1 cellular context compared by ENCODE assay signal in the genomic region with DNA sequence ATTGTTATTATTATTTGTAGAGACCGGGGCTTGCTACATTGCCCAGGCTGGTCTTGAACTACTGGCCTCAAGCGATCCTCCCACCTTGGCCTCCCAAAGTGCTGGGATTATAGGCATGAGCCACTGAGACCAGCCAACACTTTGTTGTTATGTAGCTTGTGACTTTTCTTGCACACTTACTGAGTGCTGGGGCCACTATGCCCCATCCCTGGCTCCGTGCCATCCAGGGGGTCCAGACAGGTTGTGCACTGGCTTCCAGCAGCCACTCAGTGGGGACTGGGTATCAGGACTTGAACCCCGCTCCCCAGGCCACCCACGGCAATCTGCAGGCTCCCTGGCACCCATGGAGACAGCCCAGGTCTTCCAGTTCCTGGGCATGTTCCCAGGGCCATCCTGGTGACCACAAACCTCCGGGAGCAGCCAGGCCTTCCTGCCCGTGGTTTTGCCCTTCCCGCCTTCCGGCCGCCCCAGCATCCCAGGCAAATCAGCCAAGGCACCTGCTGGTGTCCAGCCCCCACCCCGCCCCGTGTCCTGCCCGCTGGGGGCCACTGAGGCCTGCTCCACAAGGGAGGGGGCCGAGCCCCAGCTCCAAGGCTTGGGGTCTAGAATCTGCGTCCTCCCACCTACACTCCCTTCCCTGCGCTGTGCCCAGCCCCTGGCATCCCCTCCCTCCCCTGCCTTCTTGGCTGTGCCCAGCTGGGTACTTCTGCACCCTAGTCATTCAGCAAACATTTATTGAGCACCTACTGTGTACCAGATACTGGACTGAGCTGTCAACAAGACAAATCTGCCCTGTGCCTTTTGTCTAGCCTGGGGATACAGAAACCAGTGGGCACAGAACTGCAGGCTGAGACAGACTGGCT.
TF ChIP-seq lines count a peak whose summit lies in the region.

No MANE protein-coding gene starts in this region.

TF ChIP-seq in HepG2, 621 proteins besides CTCF, POLR2A, EP300 and RAD21 (continued from another document and continues in another):
- TF ChIP-seq ZNF10 (CRISPR knock-in tag; IDR thresholded peaks at IDR 0.05; ENCODE audit: borderline replicate concordance, low read depth) = no peak
- TF ChIP-seq MXD1 (CRISPR knock-in tag; IDR thresholded peaks at IDR 0.05) = peak; percentile 46; the same call in 1 of the 2 replicates
- TF ChIP-seq ZNF556 (CRISPR knock-in tag; IDR thresholded peaks at IDR 0.05; ENCODE audit: borderline replicate concordance) = no peak
- no peak for TF ChIP-seq SMC3 (IDR thresholded peaks at IDR 0.05; ENCODE audit: low read length)
- no peak for TF ChIP-seq ZNF761 (CRISPR knock-in tag; conservative IDR thresholded peaks at IDR 0.05)
- no peak for TF ChIP-seq NFE2L1 (CRISPR knock-in tag; IDR thresholded peaks at IDR 0.05; ENCODE audit: borderline replicate concordance)
- TF ChIP-seq DNMT3B (CRISPR knock-in tag; conservative IDR thresholded peaks at IDR 0.05) = no peak
- TF ChIP-seq, protein P1, sequence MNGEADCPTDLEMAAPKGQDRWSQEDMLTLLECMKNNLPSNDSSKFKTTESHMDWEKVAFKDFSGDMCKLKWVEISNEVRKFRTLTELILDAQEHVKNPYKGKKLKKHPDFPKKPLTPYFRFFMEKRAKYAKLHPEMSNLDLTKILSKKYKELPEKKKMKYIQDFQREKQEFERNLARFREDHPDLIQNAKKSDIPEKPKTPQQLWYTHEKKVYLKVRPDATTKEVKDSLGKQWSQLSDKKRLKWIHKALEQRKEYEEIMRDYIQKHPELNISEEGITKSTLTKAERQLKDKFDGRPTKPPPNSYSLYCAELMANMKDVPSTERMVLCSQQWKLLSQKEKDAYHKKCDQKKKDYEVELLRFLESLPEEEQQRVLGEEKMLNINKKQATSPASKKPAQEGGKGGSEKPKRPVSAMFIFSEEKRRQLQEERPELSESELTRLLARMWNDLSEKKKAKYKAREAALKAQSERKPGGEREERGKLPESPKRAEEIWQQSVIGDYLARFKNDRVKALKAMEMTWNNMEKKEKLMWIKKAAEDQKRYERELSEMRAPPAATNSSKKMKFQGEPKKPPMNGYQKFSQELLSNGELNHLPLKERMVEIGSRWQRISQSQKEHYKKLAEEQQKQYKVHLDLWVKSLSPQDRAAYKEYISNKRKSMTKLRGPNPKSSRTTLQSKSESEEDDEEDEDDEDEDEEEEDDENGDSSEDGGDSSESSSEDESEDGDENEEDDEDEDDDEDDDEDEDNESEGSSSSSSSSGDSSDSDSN (CRISPR knock-in tag; IDR thresholded peaks at IDR 0.05) = peak; percentile 61
- no peak for TF ChIP-seq SP140L (CRISPR knock-in tag; IDR thresholded peaks at IDR 0.05; ENCODE audit: borderline replicate concordance)
- no peak for TF ChIP-seq ZGPAT (CRISPR knock-in tag; IDR thresholded peaks at IDR 0.05)
- TF ChIP-seq, protein P2, sequence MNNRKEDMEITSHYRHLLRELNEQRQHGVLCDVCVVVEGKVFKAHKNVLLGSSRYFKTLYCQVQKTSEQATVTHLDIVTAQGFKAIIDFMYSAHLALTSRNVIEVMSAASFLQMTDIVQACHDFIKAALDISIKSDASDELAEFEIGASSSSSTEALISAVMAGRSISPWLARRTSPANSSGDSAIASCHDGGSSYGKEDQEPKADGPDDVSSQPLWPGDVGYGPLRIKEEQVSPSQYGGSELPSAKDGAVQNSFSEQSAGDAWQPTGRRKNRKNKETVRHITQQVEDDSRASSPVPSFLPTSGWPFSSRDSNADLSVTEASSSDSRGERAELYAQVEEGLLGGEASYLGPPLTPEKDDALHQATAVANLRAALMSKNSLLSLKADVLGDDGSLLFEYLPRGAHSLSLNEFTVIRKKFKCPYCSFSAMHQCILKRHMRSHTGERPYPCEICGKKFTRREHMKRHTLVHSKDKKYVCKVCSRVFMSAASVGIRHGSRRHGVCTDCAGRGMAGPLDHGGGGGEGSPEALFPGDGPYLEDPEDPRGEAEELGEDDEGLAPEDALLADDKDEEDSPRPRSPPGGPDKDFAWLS (CRISPR knock-in tag; IDR thresholded peaks at IDR 0.05; ENCODE audit: borderline replicate concordance) = no peak
- TF ChIP-seq ETV5 (CRISPR knock-in tag; IDR thresholded peaks at IDR 0.05; ENCODE audit: borderline replicate concordance) = peak; percentile 88
- no peak for TF ChIP-seq FOXP1 (IDR thresholded peaks at IDR 0.05)
- TF ChIP-seq FOXP1 (CRISPR knock-in tag; IDR thresholded peaks at IDR 0.05) = no peak
- peak; percentile 97 for TF ChIP-seq ZNF770 (CRISPR knock-in tag; IDR thresholded peaks at IDR 0.05)
- no peak for TF ChIP-seq BCL3 (CRISPR knock-in tag; IDR thresholded peaks at IDR 0.05)
- no peak for TF ChIP-seq SRSF4 (IDR thresholded peaks at IDR 0.05; ENCODE audit: low read depth, low read length, poor library complexity, severe bottlenecking)
- no peak; the same call in 1 of the 2 replicates for TF ChIP-seq KDM5B (CRISPR knock-in tag; IDR thresholded peaks at IDR 0.05; ENCODE audit: borderline replicate concordance)
- TF ChIP-seq TP53 (CRISPR knock-in tag; conservative IDR thresholded peaks at IDR 0.05) = no peak
- TF ChIP-seq ZNF746 (CRISPR knock-in tag; IDR thresholded peaks at IDR 0.05) = no peak
- peak; percentile 56; the same call in 1 of the 2 replicates for TF ChIP-seq NFIC (IDR thresholded peaks at IDR 0.05; ENCODE audit: low read length)
- TF ChIP-seq, protein P3, sequence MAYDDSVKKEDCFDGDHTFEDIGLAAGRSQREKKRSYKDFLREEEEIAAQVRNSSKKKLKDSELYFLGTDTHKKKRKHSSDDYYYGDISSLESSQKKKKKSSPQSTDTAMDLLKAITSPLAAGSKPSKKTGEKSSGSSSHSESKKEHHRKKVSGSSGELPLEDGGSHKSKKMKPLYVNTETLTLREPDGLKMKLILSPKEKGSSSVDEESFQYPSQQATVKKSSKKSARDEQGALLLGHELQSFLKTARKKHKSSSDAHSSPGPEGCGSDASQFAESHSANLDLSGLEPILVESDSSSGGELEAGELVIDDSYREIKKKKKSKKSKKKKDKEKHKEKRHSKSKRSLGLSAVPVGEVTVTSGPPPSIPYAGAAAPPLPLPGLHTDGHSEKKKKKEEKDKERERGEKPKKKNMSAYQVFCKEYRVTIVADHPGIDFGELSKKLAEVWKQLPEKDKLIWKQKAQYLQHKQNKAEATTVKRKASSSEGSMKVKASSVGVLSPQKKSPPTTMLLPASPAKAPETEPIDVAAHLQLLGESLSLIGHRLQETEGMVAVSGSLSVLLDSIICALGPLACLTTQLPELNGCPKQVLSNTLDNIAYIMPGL (CRISPR knock-in tag; IDR thresholded peaks at IDR 0.05; ENCODE audit: borderline replicate concordance in 1 of 2, low read depth in 1 of 2) = no peak
- no peak for TF ChIP-seq ZNF362 (CRISPR knock-in tag; IDR thresholded peaks at IDR 0.05; ENCODE audit: borderline replicate concordance)
- TF ChIP-seq ASH2L (IDR thresholded peaks at IDR 0.05; ENCODE audit: insufficient read length, low read depth, low read length) = peak; percentile 47
- peak; percentile 64; the same call in 1 of the 2 replicates for TF ChIP-seq ZBTB7B (CRISPR knock-in tag; IDR thresholded peaks at IDR 0.05)
- TF ChIP-seq XRCC5 (optimal IDR thresholded peaks at IDR 0.05; ENCODE audit: low read length) = no peak
- TF ChIP-seq ZNF432 (CRISPR knock-in tag; IDR thresholded peaks at IDR 0.05; ENCODE audit: borderline replicate concordance) = no peak
- no peak for TF ChIP-seq NR2C2 (CRISPR knock-in tag; IDR thresholded peaks at IDR 0.05; ENCODE audit: borderline replicate concordance)
- TF ChIP-seq BORCS8-MEF2B (CRISPR knock-in tag; IDR thresholded peaks at IDR 0.05) = peak; percentile 56; the same call in 1 of the 2 replicates
- TF ChIP-seq, protein P4, sequence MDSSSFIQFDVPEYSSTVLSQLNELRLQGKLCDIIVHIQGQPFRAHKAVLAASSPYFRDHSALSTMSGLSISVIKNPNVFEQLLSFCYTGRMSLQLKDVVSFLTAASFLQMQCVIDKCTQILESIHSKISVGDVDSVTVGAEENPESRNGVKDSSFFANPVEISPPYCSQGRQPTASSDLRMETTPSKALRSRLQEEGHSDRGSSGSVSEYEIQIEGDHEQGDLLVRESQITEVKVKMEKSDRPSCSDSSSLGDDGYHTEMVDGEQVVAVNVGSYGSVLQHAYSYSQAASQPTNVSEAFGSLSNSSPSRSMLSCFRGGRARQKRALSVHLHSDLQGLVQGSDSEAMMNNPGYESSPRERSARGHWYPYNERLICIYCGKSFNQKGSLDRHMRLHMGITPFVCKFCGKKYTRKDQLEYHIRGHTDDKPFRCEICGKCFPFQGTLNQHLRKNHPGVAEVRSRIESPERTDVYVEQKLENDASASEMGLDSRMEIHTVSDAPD (CRISPR knock-in tag; IDR thresholded peaks at IDR 0.05) = peak; percentile 58
- TF ChIP-seq GLI4 (CRISPR knock-in tag; IDR thresholded peaks at IDR 0.05; ENCODE audit: borderline replicate concordance) = no peak
- no peak for TF ChIP-seq ZZZ3 (CRISPR knock-in tag; IDR thresholded peaks at IDR 0.05; ENCODE audit: borderline replicate concordance)
- TF ChIP-seq ZNF652 (CRISPR knock-in tag; IDR thresholded peaks at IDR 0.05; ENCODE audit: borderline replicate concordance, low read depth) = no peak
- TF ChIP-seq U2AF1 (optimal IDR thresholded peaks at IDR 0.05; ENCODE audit: low read depth, low read length) = no peak
- no peak for TF ChIP-seq ZNF879 (CRISPR knock-in tag; IDR thresholded peaks at IDR 0.05)
- TF ChIP-seq ZNF552 (CRISPR knock-in tag; IDR thresholded peaks at IDR 0.05; ENCODE audit: borderline replicate concordance) = 0 out of 2 replicates have a peak, but pooled peaks have one; percentile 40
- TF ChIP-seq ZNF549 (CRISPR knock-in tag; IDR thresholded peaks at IDR 0.05) = no peak
- TF ChIP-seq ZNF350 (CRISPR knock-in tag; IDR thresholded peaks at IDR 0.05; ENCODE audit: borderline replicate concordance, low read depth) = peak; percentile 55; the same call in 1 of the 2 replicates
- TF ChIP-seq KLF9 (CRISPR knock-in tag; IDR thresholded peaks at IDR 0.05; ENCODE audit: low read depth) = no peak
- no peak; the same call in 1 of the 2 replicates for TF ChIP-seq PAXIP1 (CRISPR knock-in tag; conservative IDR thresholded peaks at IDR 0.05)
